ENCODE assay signal across 21 cellular contexts in the genomic region with DNA sequence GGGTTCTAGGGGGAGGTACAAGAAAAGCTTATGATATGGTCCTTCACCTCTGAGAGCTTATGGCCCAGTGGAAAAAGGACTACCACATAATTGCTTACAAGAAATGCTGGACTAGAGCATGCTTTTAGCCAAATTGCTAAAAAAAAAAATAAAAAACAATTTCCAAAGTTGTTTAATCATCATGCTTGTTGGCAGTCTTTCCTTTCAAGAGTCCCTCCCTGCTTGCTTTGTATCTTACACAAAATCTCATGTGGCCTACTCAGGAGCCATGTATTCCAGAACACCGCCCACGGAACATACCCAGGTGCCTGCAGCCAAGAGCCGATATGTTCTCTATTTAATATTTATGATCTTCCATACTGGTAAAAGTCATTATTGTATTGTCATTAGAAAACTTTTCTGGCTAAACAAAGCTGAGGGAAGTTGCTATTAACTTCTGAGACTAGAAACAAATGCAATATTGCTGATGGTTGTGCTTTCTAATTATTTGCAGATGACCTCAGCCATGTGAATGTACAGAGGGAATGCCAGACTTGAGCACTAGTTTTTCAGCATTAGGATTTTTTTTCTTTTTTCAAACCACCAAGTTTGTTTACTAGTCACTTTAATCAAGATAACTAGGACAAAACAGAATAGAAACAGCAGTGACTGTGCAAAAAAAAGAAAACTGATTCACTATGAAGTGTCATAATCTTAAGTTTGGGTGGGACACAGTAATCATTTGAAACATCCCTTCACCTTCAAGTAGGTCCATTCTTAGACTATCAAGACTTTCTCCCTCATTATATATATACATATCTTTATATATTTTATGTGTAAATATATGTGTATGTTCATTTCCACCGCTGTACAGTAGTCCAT.
DNase-seq lines count a peak whose midpoint lies in the region; ATAC-seq, FAIRE-seq and TF ChIP-seq lines count a peak whose summit lies in the region.
"Had no signal": no experiment of that assay in that cellular context is flagged by ENCODE, and none has a peak within 500 bp of the region (broad histone marks: within the 10 kb centered on the region; RNA-seq: fewer than 3 reads in every experiment).

No MANE protein-coding gene starts in this region.

- no peak for FAIRE-seq in GM19239 (lab: Jason Lieb, UNC)

- no peak for TF ChIP-seq EP300 in gastroesophageal sphincter (IDR thresholded peaks at IDR 0.05)
- no peak for TF ChIP-seq EP300 in stomach (IDR thresholded peaks at IDR 0.05)

- ATAC-seq in gastroesophageal sphincter (peak; percentile 73), GM19397 (IDR thresholded peaks at IDR 0.05; ENCODE audit: unreplicated experiment) (no peak)
- ATAC-seq: T-helper 17 cell had no signal

- H3K27ac ChIP-seq in ascending aorta (peak overlapping the region; percentile 1 to 6), gastroesophageal sphincter (peak overlapping the region in 2 of 4 donors; percentile 11 to 35), stomach (peak overlapping the region in 1 of 5 donors; percentile 5)
- H3K27ac ChIP-seq: brain microvascular endothelial cell, upper lobe of left lung had no signal

- DNase-seq in GM04504 (ENCODE audit: low read depth) (peak; percentile 35), ascending aorta (ENCODE audit: low spot score in 2 of 2) (no peak), stromal cell of bone marrow (ENCODE audit: low read depth) (peak; percentile 43), GM19239 (ENCODE audit: insufficient read length, low spot score) (no peak), stomach (no peak), activated T-cell treated with anti-CD3 and anti-CD28 coated beads for 4 hours (no peak)
- DNase-seq: activated CD4-positive, alpha-beta T cell treated with anti-CD3 and anti-CD28 coated beads, Interleukin-2, amount 10 ng/mL, durations not matched to agents 24 days and 14 days; activated naive CD8-positive, alpha-beta T cell treated with anti-CD3 and anti-CD28 coated beads, Interleukin-2, amount 10 ng/mL, durations not matched to agents 7 days and 5 days; brain microvascular endothelial cell; COR-L47; cortex of kidney; DND-41; MG63; NCI-H1436 treated with DMSO at 0.1 percent for 48 hours; NCI-H2171 treated with DMSO at 0.1 percent for 48 hours; NCI-H69; stimulated activated CD4-positive, alpha-beta T cell treated with anti-CD3 and anti-CD28 coated beads, Interleukin-4, amount 100 ng/mL, for 24 hours; T-helper 17 cell; upper lobe of left lung had no signal

- H3K36me3 ChIP-seq in ascending aorta, result no peaks in the 10 kb centered on the region
- H3K36me3 ChIP-seq in gastroesophageal sphincter, result no peaks in the 10 kb centered on the region
- H3K36me3 ChIP-seq in stomach, result no peaks in the 10 kb centered on the region
- H3K36me3 ChIP-seq: brain microvascular endothelial cell, MG63, upper lobe of left lung had no signal

- no peaks in the 10 kb centered on the region for H3K9me3 ChIP-seq in ascending aorta
- no peaks in the 10 kb centered on the region for H3K9me3 ChIP-seq in gastroesophageal sphincter
- H3K9me3 ChIP-seq in stomach, result peaks cover 0 to 3% (median 0%) of the 10 kb centered on the region in 4 donors
- H3K9me3 ChIP-seq: MG63, upper lobe of left lung had no signal

- no peaks in the 10 kb centered on the region for H3K27me3 ChIP-seq in ascending aorta
- H3K27me3 ChIP-seq in gastroesophageal sphincter, result no peaks in the 10 kb centered on the region
- no peaks in the 10 kb centered on the region for H3K27me3 ChIP-seq in stomach
- H3K27me3 ChIP-seq: brain microvascular endothelial cell, MG63, upper lobe of left lung had no signal

- H3K4me1 ChIP-seq in ascending aorta, result peaks cover 0 to 2% of the 10 kb centered on the region in 2 donors
- H3K4me1 ChIP-seq in gastroesophageal sphincter, result no peaks in the 10 kb centered on the region
- H3K4me1 ChIP-seq in stomach, result no peaks in the 10 kb centered on the region
- H3K4me1 ChIP-seq: upper lobe of left lung had no signal

- TF ChIP-seq CTCF in ascending aorta (IDR thresholded peaks at IDR 0.05) (no peak), gastroesophageal sphincter (IDR thresholded peaks at IDR 0.05) (no peak), stomach (IDR thresholded peaks at IDR 0.05) (no peak)

- intact Hi-C loops in ascending aorta (cut with DNase I), result no loop called here
- intact Hi-C loops in stomach (cut with DNase I; ENCODE audit: low total_unique reads), result no loop called here

- WGBS in gastroesophageal sphincter (ENCODE audit: low coverage in 1 of 2), 2 donors, result 64 to 77% methylated on average over 4 of the region's 4 CpGs
- 62 to 92% (median 78%) methylated on average over 4 of the region's 4 CpGs for WGBS in stomach, 5 donors

- TF ChIP-seq POLR2A in gastroesophageal sphincter (IDR thresholded peaks at IDR 0.05) (no peak), stomach (IDR thresholded peaks at IDR 0.05) (no peak)

- H3K4me3 ChIP-seq in ascending aorta (no peak overlapping the region), gastroesophageal sphincter (no peak overlapping the region), stomach (no peak overlapping the region)
- H3K4me3 ChIP-seq: MG63, upper lobe of left lung had no signal

Comparison
In these comparisons a context has a peak if more than half of its experiments do, and no peak if none do; other contexts are left out.
1. DNase-seq: peak in GM04504 (single experiment) and stromal cell of bone marrow (single experiment); none in ascending aorta (0 of 2), GM19239 (single experiment), stomach (single experiment) and activated T-cell treated with anti-CD3 and anti-CD28 coated beads for 4 hours (single experiment).